Comparison of ENCODE assay signal across 24 cellular contexts in genomic region chr2:144469788-144470187, GRCh38.
DNase-seq lines count a peak whose midpoint lies in the region; FAIRE-seq lines count a peak whose summit lies in the region.
"Had no signal": no experiment of that assay in that cellular context is flagged by ENCODE, and none has a peak within 500 bp of the region (broad histone marks: within the 10 kb centered on the region; RNA-seq: fewer than 3 reads in every experiment).

No MANE protein-coding gene starts in this region.

- no peak overlapping the region for H3K4me3 ChIP-seq in SK-N-MC
- H3K4me3 ChIP-seq: BLaER1 treated with 17β-estradiol and CSF1 and Interleukin-3, amounts not matched to agents 10 nM and 100 nM; Peyer's patch; psoas muscle; SJSA1; upper lobe of left lung had no signal

- no peak overlapping the region for H3K9ac ChIP-seq in SK-N-MC (ENCODE audit: insufficient read length)

- H3K36me3 ChIP-seq in SK-N-MC (ENCODE audit: insufficient read depth, low read length) = peaks cover 86% of the 10 kb centered on the region
- H3K36me3 ChIP-seq: Peyer's patch had no signal

- H3K9me3 ChIP-seq in SK-N-MC (ENCODE audit: low read depth, low read length) = no peaks in the 10 kb centered on the region
- H3K9me3 ChIP-seq: BLaER1 treated with 17β-estradiol and CSF1 and Interleukin-3, amounts not matched to agents 10 nM and 100 nM; Peyer's patch; psoas muscle; SJSA1; upper lobe of left lung had no signal

- FAIRE-seq in urothelium cell line (lab: Jason Lieb, UNC) = no peak
- FAIRE-seq: A204.1 had no signal

- H3K27ac ChIP-seq in SK-N-MC = peak overlapping the region; percentile 73
- H3K27ac ChIP-seq in layer of hippocampus (ENCODE audit: low read depth, low read length) = peak overlapping the region; percentile 81
- peak overlapping the region; percentile 92 for H3K27ac ChIP-seq in substantia nigra (ENCODE audit: low read depth, low read length, poor library complexity, severe bottlenecking)
- H3K27ac ChIP-seq: epithelial cell of prostate, foreskin keratinocyte, Peyer's patch, psoas muscle, SJSA1 had no signal

- DNase-seq in NCI-H1105 treated with DMSO at 0.1 percent for 48 hours (lab: John Stamatoyannopoulos, UW) (peak; percentile 17), NCI-H1105 (lab: John Stamatoyannopoulos, UW) (no peak), SK-N-MC (ENCODE audit: low read depth, low spot score) (no peak), substantia nigra (lab: John Stamatoyannopoulos, UW) (no peak), amygdala (lab: John Stamatoyannopoulos, UW) (no peak), urothelium cell line (ENCODE audit: low spot score) (no peak), GM03348 (ENCODE audit: low spot score) (no peak)
- DNase-seq: activated CD4-positive, alpha-beta T cell treated with anti-CD3 and anti-CD28 coated beads, Interleukin-2, amount 50 U/mL, for 4 hours; activated gamma-delta T cell treated with Interleukin-2 at 50 U/mL for 16 hours; foreskin keratinocyte; hypothalamus; kidney glomerular epithelial cell; NCI-H345; NK-92 treated with Interleukin-12 subunit alpha and Interleukin-12 subunit beta, amount 100 ng/mL, for 24 hours; Peyer's patch; psoas muscle; stimulated activated CD4-positive, alpha-beta T cell treated with anti-CD3 and anti-CD28 coated beads, Interleukin-2, amount 100 ng/mL, for 24 hours; stimulated activated naive CD4-positive, alpha-beta T cell treated with Interleukin-2 at 50 U/mL for 16 hours; upper lobe of left lung had no signal

- H3K27me3 ChIP-seq in layer of hippocampus (ENCODE audit: control insufficient read depth, insufficient read depth, low read length) = no peaks in the 10 kb centered on the region
- H3K27me3 ChIP-seq: BLaER1 treated with 17β-estradiol and CSF1 and Interleukin-3, amounts not matched to agents 10 nM and 100 nM; Peyer's patch; SJSA1; upper lobe of left lung had no signal
